8 cellular contexts compared by ENCODE assay signal in genomic region chr17:1365445-1366039, GRCh38. TPM values are rescaled to one million over a fixed set of nuclear protein-coding genes. Genes with fewer than 3 reads are reported as not detected.
A peak's percentile ranks its signal among the peaks of the same experiment; 100 is the strongest.
DNase-seq lines count a peak whose midpoint lies in the region; ATAC-seq lines count a peak whose summit lies in the region.

No MANE protein-coding gene starts in this region.

- H3K36me3 Mint-ChIP-seq in effector memory CD8-positive, alpha-beta T cell (ENCODE audit: insufficient read depth) = peaks cover 56% of the 10 kb centered on the region
- H3K36me3 Mint-ChIP-seq in stimulated activated effector memory CD8-positive, alpha-beta T cell treated with anti-CD3 and anti-CD28 coated beads, Interleukin-12 subunit alpha, Interleukin-12 subunit beta, amount 100 ng/mL, for 72 hours = peaks cover 93% of the 10 kb centered on the region

- H3K9me3 Mint-ChIP-seq in effector memory CD8-positive, alpha-beta T cell = no peaks in the 10 kb centered on the region
- no peaks in the 10 kb centered on the region for H3K9me3 Mint-ChIP-seq in stimulated activated effector memory CD8-positive, alpha-beta T cell treated with anti-CD3 and anti-CD28 coated beads, Interleukin-12 subunit alpha, Interleukin-12 subunit beta, amount 100 ng/mL, for 72 hours

- DNase-seq in CD1c-positive myeloid dendritic cell (ENCODE audit: extremely low spot score) = peak; percentile 87
- peak; percentile 53 for DNase-seq in HK-2 (ENCODE audit: unreplicated experiment)
- DNase-seq in NCI-H774 (lab: John Stamatoyannopoulos, UW) = peak; percentile 35
- DNase-seq in activated CD4-positive, alpha-beta T cell treated with anti-CD3 and anti-CD28 coated beads, Interleukin-2, amount 50 U/mL, for 48 hours = peak; percentile 47 to 48
- peak; percentile 50 to 59 (median 55) for DNase-seq in effector memory CD8-positive, alpha-beta T cell
- peak; percentile 91 for DNase-seq in medulla oblongata (ENCODE audit: extremely low spot score)
- DNase-seq in stimulated activated effector memory CD8-positive, alpha-beta T cell treated with anti-CD3 and anti-CD28 coated beads, Interleukin-12 subunit alpha, Interleukin-12 subunit beta, amount 100 ng/mL, for 72 hours (ENCODE audit: low spot score in 2 of 2) = peak in 1 of 2 donors; percentile 68
- no peak for DNase-seq in posterior vena cava (ENCODE audit: low spot score)

- intact Hi-C loops in posterior vena cava (cut with DNase I) = loop anchor here (10.0 kb wide), 2 partner anchors 89 to 129 kb away; partner anchors contain the start of genes MYO1C (in 2 of the 2) and CRK (in 1 of the 2)

- ATAC-seq in effector memory CD8-positive, alpha-beta T cell (replicated peaks) = peak; percentile 75
- peak; percentile 68 for ATAC-seq in stimulated activated effector memory CD8-positive, alpha-beta T cell treated with anti-CD3 and anti-CD28 coated beads, Interleukin-12 subunit alpha, Interleukin-12 subunit beta, amount 100 ng/mL, for 72 hours

- no peaks in the 10 kb centered on the region for H3K27me3 Mint-ChIP-seq in effector memory CD8-positive, alpha-beta T cell

- H3K27ac Mint-ChIP-seq in effector memory CD8-positive, alpha-beta T cell = peak overlapping the region; percentile 66 to 77
- H3K27ac Mint-ChIP-seq in stimulated activated effector memory CD8-positive, alpha-beta T cell treated with anti-CD3 and anti-CD28 coated beads, Interleukin-12 subunit alpha, Interleukin-12 subunit beta, amount 100 ng/mL, for 72 hours = peak overlapping the region; percentile 26

- peak overlapping the region in 1 of 2 donors; percentile 41 for H3K4me3 Mint-ChIP-seq in effector memory CD8-positive, alpha-beta T cell
- H3K4me3 Mint-ChIP-seq in stimulated activated effector memory CD8-positive, alpha-beta T cell treated with anti-CD3 and anti-CD28 coated beads, Interleukin-12 subunit alpha, Interleukin-12 subunit beta, amount 100 ng/mL, for 72 hours = no peak overlapping the region

- H3K4me1 Mint-ChIP-seq in effector memory CD8-positive, alpha-beta T cell (ENCODE audit: low read depth in 2 of 2) = peaks cover 43 to 44% of the 10 kb centered on the region in 2 donors
- H3K4me1 Mint-ChIP-seq in stimulated activated effector memory CD8-positive, alpha-beta T cell treated with anti-CD3 and anti-CD28 coated beads, Interleukin-12 subunit alpha, Interleukin-12 subunit beta, amount 100 ng/mL, for 72 hours = peaks cover 56% of the 10 kb centered on the region

RNA-seq across cellular contexts. Expression of gene YWHAE, which starts 34.5 kb away (rescaled TPM):
- total RNA-seq in posterior vena cava = 100 to 1,000 TPM; 274 to 306 TPM
